Comparison of ENCODE assay signal across 9 cellular contexts in genomic region chr19:1861599-1862031, GRCh38. TPM values are rescaled to one million over a fixed set of nuclear protein-coding genes. Genes with fewer than 3 reads are reported as not detected.
A peak's percentile ranks its signal among the peaks of the same experiment; 100 is the strongest.
DNase-seq lines count a peak whose midpoint lies in the region; ATAC-seq, FAIRE-seq and TF ChIP-seq lines count a peak whose summit lies in the region.
"Had no signal": no experiment of that assay in that cellular context is flagged by ENCODE, and none has a peak within 500 bp of the region (broad histone marks: within the 10 kb centered on the region; RNA-seq: fewer than 3 reads in every experiment).

No MANE protein-coding gene starts in this region.

- no TSS peak for BruUV-seq in OCI-LY7 (replicated peaks; lab: Mats Ljungman, UMichigan)
- BruUV-seq in endothelial cell of umbilical vein (replicated peaks; lab: Mats Ljungman, UMichigan), result no TSS peak

- H2AFZ ChIP-seq in OCI-LY7 (ENCODE audit: low read length) (no peak overlapping the region), endothelial cell of umbilical vein (ENCODE audit: low read depth, low read length) (no peak overlapping the region)

- H3K9me2 ChIP-seq in DOHH2 (replicated peaks; ENCODE audit: control insufficient read depth, low read length), result no peaks in the 10 kb centered on the region
- H3K9me2 ChIP-seq in OCI-LY7 (ENCODE audit: insufficient read depth, low read length), result no peaks in the 10 kb centered on the region

- H3K4me3 ChIP-seq in DOHH2 (ENCODE audit: low read length) (peak overlapping the region; percentile 80), OCI-LY7 (ENCODE audit: low read depth, low read length, poor library complexity, severe bottlenecking) (peak overlapping the region; percentile 97), endothelial cell of umbilical vein (replicated peaks in 1 of 3; ENCODE audit: insufficient read depth in 1 of 3, low read depth in 1 of 3, low read length in 3 of 3) (peak overlapping the region; percentile 78 to 99 (median 85)), pancreas (peak overlapping the region; percentile 37 to 75 (median 56))

- ATAC-seq in pancreas, result no peak

- TF ChIP-seq CTCF in DOHH2 (IDR thresholded peaks at IDR 0.05; ENCODE audit: low read depth, low read length, poor library complexity, severe bottlenecking), result no peak
- no peak for TF ChIP-seq CTCF in OCI-LY7 (conservative IDR thresholded peaks at IDR 0.05; ENCODE audit: low read length)
- no peak for TF ChIP-seq CTCF in endothelial cell of umbilical vein (IDR thresholded peaks at IDR 0.05; ENCODE audit: extremely low read depth in 1 of 2, insufficient read depth in 1 of 2, low read depth in 1 of 2, low read length in 2 of 2)
- no peak for TF ChIP-seq CTCF in pancreas (IDR thresholded peaks at IDR 0.05)

- H3K9me1 ChIP-seq in endothelial cell of umbilical vein (replicated peaks; ENCODE audit: control insufficient read depth, extremely low read depth, insufficient read depth, low read length), result no peaks in the 10 kb centered on the region

- H3K27me3 ChIP-seq in DOHH2 (ENCODE audit: control insufficient read depth, low read length) (no peaks in the 10 kb centered on the region), endothelial cell of umbilical vein (ENCODE audit: control insufficient read depth in 2 of 2, insufficient read depth in 2 of 2, low read length in 2 of 2) (no peaks in the 10 kb centered on the region), pancreas (no peaks in the 10 kb centered on the region)

- peak overlapping the region; percentile 82 for H3K9ac ChIP-seq in endothelial cell of umbilical vein (replicated peaks; ENCODE audit: extremely low read depth, insufficient read depth, low read length)

- peaks cover 71% of the 10 kb centered on the region for H3K79me2 ChIP-seq in DOHH2 (ENCODE audit: control insufficient read depth, low read length)
- peaks cover 55% of the 10 kb centered on the region for H3K79me2 ChIP-seq in OCI-LY7 (ENCODE audit: insufficient read depth, low read depth, low read length)
- peaks cover 62% of the 10 kb centered on the region for H3K79me2 ChIP-seq in endothelial cell of umbilical vein (ENCODE audit: control insufficient read depth, insufficient read depth, low read length)

- 0 out of 2 replicates have a peak, but pooled peaks cover 3% of the 10 kb centered on the region for H4K20me1 ChIP-seq in DOHH2 (ENCODE audit: control insufficient read depth, insufficient read depth, low read depth, low read length)
- H4K20me1 ChIP-seq in OCI-LY7 (ENCODE audit: insufficient read depth, low read length), result peaks cover 23% of the 10 kb centered on the region
- no peaks in the 10 kb centered on the region for H4K20me1 ChIP-seq in endothelial cell of umbilical vein (replicated peaks; ENCODE audit: control insufficient read depth, extremely low read depth, insufficient read depth, low read length)

- H3K4me1 ChIP-seq in DOHH2 (ENCODE audit: control insufficient read depth, low read length) (peaks cover 65% of the 10 kb centered on the region), OCI-LY7 (ENCODE audit: insufficient read depth, low read length, poor library complexity, severe bottlenecking) (peaks cover 59% of the 10 kb centered on the region), endothelial cell of umbilical vein (ENCODE audit: control insufficient read depth, extremely low read depth, insufficient read depth, low read length) (peaks cover 35% of the 10 kb centered on the region), pancreas (peaks cover 0 to 23% (median 0%) of the 10 kb centered on the region in 3 donors)

- H3K36me3 ChIP-seq in DOHH2 (ENCODE audit: control insufficient read depth, low read length), result peaks cover 8% of the 10 kb centered on the region; the same call in 1 of the 2 replicates
- peaks cover 11% of the 10 kb centered on the region; the same call in 1 of the 2 replicates for H3K36me3 ChIP-seq in OCI-LY7 (ENCODE audit: insufficient read depth, low read length)
- no peaks in the 10 kb centered on the region for H3K36me3 ChIP-seq in endothelial cell of umbilical vein (ENCODE audit: control insufficient read depth in 2 of 2, extremely low read depth in 1 of 2, insufficient read depth in 2 of 2, low read length in 2 of 2)
- H3K36me3 ChIP-seq in pancreas, result no peaks in the 10 kb centered on the region

- H3K4me2 ChIP-seq in DOHH2 (ENCODE audit: low read length) (peak overlapping the region; percentile 83), OCI-LY7 (ENCODE audit: low read length) (peak overlapping the region; percentile 98), endothelial cell of umbilical vein (ENCODE audit: insufficient read depth, low read length) (peak overlapping the region; percentile 89)

- H3K9me3 ChIP-seq in DOHH2 (ENCODE audit: control insufficient read depth, insufficient read depth, low read length), result no peaks in the 10 kb centered on the region
- H3K9me3 ChIP-seq in OCI-LY7 (ENCODE audit: low read length), result no peaks in the 10 kb centered on the region
- H3K9me3 ChIP-seq in endothelial cell of umbilical vein (replicated peaks; ENCODE audit: control insufficient read depth, insufficient read depth, low read length), result no peaks in the 10 kb centered on the region
- no peaks in the 10 kb centered on the region for H3K9me3 ChIP-seq in pancreas

- WGBS in pancreas, 2 donors, result 70 to 74% methylated on average over 22 to 23 of the region's 23 CpGs

- TF ChIP-seq POLR2A in endothelial cell of umbilical vein (IDR thresholded peaks at IDR 0.05; ENCODE audit: low read depth, low read length) (no peak), erythroblast (IDR thresholded peaks at IDR 0.05; ENCODE audit: low read length) (no peak)

- CTCF ChIA-PET in OCI-LY7 (lab: Charles Lee; ENCODE audit: unreplicated experiment), result no interaction called here
- CTCF ChIA-PET in endothelial cell of umbilical vein (lab: Charles Lee), result no interaction called here

- intact Hi-C loops in OCI-LY7 (cut with micrococcal nuclease; ENCODE audit: unreplicated experiment) (no loop called here), endothelial cell of umbilical vein (cut with micrococcal nuclease) (no loop called here), pancreas (cut with DNase I) (no loop called here)

- peaks cover 8% of the 10 kb centered on the region; the same call in 1 of the 2 replicates for H3F3A ChIP-seq in DOHH2 (ENCODE audit: control insufficient read depth, insufficient read depth)

- DNase-seq in OCI-LY7 (ENCODE audit: low spot score) (no peak), endothelial cell of umbilical vein (ENCODE audit: low read depth, low spot score) (no peak), pancreas (peak in 2 of 6 donors; percentile 26 to 75), mucosa of gallbladder (ENCODE audit: low spot score) (no peak), erythroblast (lab: John Stamatoyannopoulos, UW) (no peak), NCI-H345 treated with DMSO at 0.1 percent for 48 hours (lab: John Stamatoyannopoulos, UW; ENCODE audit: unreplicated experiment) (no peak)
- no peak for DNase-seq in stimulated activated CD4-positive, alpha-beta T cell treated with anti-CD3 and anti-CD28 coated beads, Interleukin-4, amount 100 ng/mL, for 4 hours

- POLR2A ChIA-PET in OCI-LY7 (lab: Charles Lee) (no interaction called here), endothelial cell of umbilical vein (lab: Charles Lee) (no interaction called here)

- FAIRE-seq in endothelial cell of umbilical vein (lab: Jason Lieb, UNC), result peak; percentile 77
- no peak for FAIRE-seq in pancreas (lab: Jason Lieb, UNC)
- FAIRE-seq: colon had no signal

- dilution Hi-C loops in endothelial cell of umbilical vein (cut with MboI; ENCODE audit: extremely low pct_ligation_motif_present, low sequenced_read_pairs), result no loop called here

- H3K27ac ChIP-seq in DOHH2 (ENCODE audit: low read depth, low read length) (peak overlapping the region; percentile 37; the same call in 1 of the 2 replicates), OCI-LY7 (ENCODE audit: low read depth, low read length, poor library complexity, severe bottlenecking) (peak overlapping the region; percentile 68), endothelial cell of umbilical vein (ENCODE audit: insufficient read depth, low read depth, low read length) (peak overlapping the region; percentile 4), pancreas (no peak overlapping the region)

RNA-seq across cellular contexts. Expression of gene KLF16, which starts 1.8 kb away (rescaled TPM):
- 9.4 and 9.6 TPM in 2 replicates for total RNA-seq in OCI-LY7 (2014; rRNA removed; shearing (Covaris generic))
- total RNA-seq in OCI-LY7 (2022) (39.1 and 44.4 TPM in 2 replicates), endothelial cell of umbilical vein (36.6 and 38.0 TPM in 2 replicates), pancreas (10 to 100 TPM in 1 of 6 donors, 1 to 10 TPM in 5; 4.3 to 10.4 (median 7.9) TPM), mucosa of gallbladder (23.2 TPM)
- polyA plus RNA-seq in endothelial cell of umbilical vein (11.6 and 22.6 TPM in 2 replicates), pancreas (1 to 10 TPM; 5.1 to 8.2 TPM)
- polyA plus RNA-seq in endothelial cell of umbilical vein (2011; cell fraction: cytosol; rRNA removed), result 6.0 and 10.4 TPM in 2 replicates
- 4.4 and 4.6 TPM in 2 replicates for polyA plus RNA-seq in endothelial cell of umbilical vein (2011; cell fraction: nucleus; rRNA removed)
- polyA plus RNA-seq in endothelial cell of umbilical vein (2012), result 12.1 and 19.5 TPM in 2 replicates
- polyA minus RNA-seq in endothelial cell of umbilical vein, result 3.1 and 3.2 TPM in 2 replicates
- 19.7 TPM for polyA minus RNA-seq in endothelial cell of umbilical vein (2011; cell fraction: cytosol; rRNA and poly(A)+ RNA removed)
- 2.0 and 3.2 TPM in 2 replicates for polyA minus RNA-seq in endothelial cell of umbilical vein (2011; cell fraction: nucleus; rRNA and poly(A)+ RNA removed)

RNA-seq across cellular contexts. Expression of gene REXO1, which starts 13.3 kb away (rescaled TPM):
- 13.9 and 24.0 TPM in 2 replicates for total RNA-seq in OCI-LY7 (2014; rRNA removed; shearing (Covaris generic))
- total RNA-seq in OCI-LY7 (2022) (52.8 and 54.9 TPM in 2 replicates), endothelial cell of umbilical vein (41.1 and 44.6 TPM in 2 replicates), pancreas (10 to 100 TPM; 10.5 to 16.6 (median 15.1) TPM), mucosa of gallbladder (39.2 TPM)
- polyA plus RNA-seq in endothelial cell of umbilical vein (56.9 and 88.8 TPM in 2 replicates), pancreas (10 to 100 TPM; 29.5 to 42.2 TPM)
- 18.9 and 26.1 TPM in 2 replicates for polyA plus RNA-seq in endothelial cell of umbilical vein (2011; cell fraction: cytosol; rRNA removed)
- polyA plus RNA-seq in endothelial cell of umbilical vein (2011; cell fraction: nucleus; rRNA removed), result 112 and 117 TPM in 2 replicates
- polyA plus RNA-seq in endothelial cell of umbilical vein (2012), result 23.1 and 32.6 TPM in 2 replicates
- 13.5 and 14.6 TPM in 2 replicates for polyA minus RNA-seq in endothelial cell of umbilical vein
- polyA minus RNA-seq in endothelial cell of umbilical vein (2011; cell fraction: cytosol; rRNA and poly(A)+ RNA removed), result 18.6 TPM
- polyA minus RNA-seq in endothelial cell of umbilical vein (2011; cell fraction: nucleus; rRNA and poly(A)+ RNA removed), result 13.1 and 32.2 TPM in 2 replicates

RNA-seq across cellular contexts. Expression of gene ABHD17A, which starts 23.7 kb away (rescaled TPM):
- total RNA-seq in OCI-LY7 (2014; rRNA removed; shearing (Covaris generic)), result 98.7 and 130 TPM in 2 replicates
- total RNA-seq in OCI-LY7 (2022) (64.2 and 71.3 TPM in 2 replicates), endothelial cell of umbilical vein (89.8 and 97.0 TPM in 2 replicates), pancreas (10 to 100 TPM; 21.1 to 30.8 (median 24.4) TPM), mucosa of gallbladder (85.2 TPM)
- polyA plus RNA-seq in endothelial cell of umbilical vein (143 and 179 TPM in 2 replicates), pancreas (10 to 100 TPM; 62.4 to 71.0 TPM)
- polyA plus RNA-seq in endothelial cell of umbilical vein (2011; cell fraction: cytosol; rRNA removed), result 38.4 and 71.7 TPM in 2 replicates
- polyA plus RNA-seq in endothelial cell of umbilical vein (2011; cell fraction: nucleus; rRNA removed), result 76.9 and 77.9 TPM in 2 replicates
- polyA plus RNA-seq in endothelial cell of umbilical vein (2012), result 29.4 and 57.3 TPM in 2 replicates
- polyA minus RNA-seq in endothelial cell of umbilical vein, result 41.1 and 52.8 TPM in 2 replicates
- 28.8 TPM for polyA minus RNA-seq in endothelial cell of umbilical vein (2011; cell fraction: cytosol; rRNA and poly(A)+ RNA removed)
- polyA minus RNA-seq in endothelial cell of umbilical vein (2011; cell fraction: nucleus; rRNA and poly(A)+ RNA removed), result 11.6 and 18.8 TPM in 2 replicates

RNA-seq across cellular contexts. Expression of gene ADAT3, which starts 43.6 kb away (rescaled TPM):
- 5.6 and 7.9 TPM in 2 replicates for total RNA-seq in OCI-LY7 (2014; rRNA removed; shearing (Covaris generic))
- total RNA-seq in OCI-LY7 (2022), result 13.1 and 16.4 TPM in 2 replicates
- 8.0 and 11.7 TPM in 2 replicates for total RNA-seq in endothelial cell of umbilical vein
- polyA plus RNA-seq in endothelial cell of umbilical vein, result 5.7 and 8.6 TPM in 2 replicates
- 1.1 and 2.6 TPM in 2 replicates for polyA plus RNA-seq in endothelial cell of umbilical vein (2011; cell fraction: cytosol; rRNA removed)
- polyA plus RNA-seq in endothelial cell of umbilical vein (2011; cell fraction: nucleus; rRNA removed), result 3.4 and 3.8 TPM in 2 replicates
- 1.7 and 2.9 TPM in 2 replicates for polyA plus RNA-seq in endothelial cell of umbilical vein (2012)
- polyA minus RNA-seq in endothelial cell of umbilical vein, result 2.0 and 3.3 TPM in 2 replicates
- 5.0 TPM for polyA minus RNA-seq in endothelial cell of umbilical vein (2011; cell fraction: cytosol; rRNA and poly(A)+ RNA removed)
- 2.8 and 7.1 TPM in 2 replicates for polyA minus RNA-seq in endothelial cell of umbilical vein (2011; cell fraction: nucleus; rRNA and poly(A)+ RNA removed)
- 1 to 10 TPM; 2.0 to 6.5 (median 4.5) TPM for total RNA-seq in pancreas
- polyA plus RNA-seq in pancreas, result 10 to 100 TPM in 1 of 2 donors, 1 to 10 TPM in 1; 5.2 to 10.1 TPM
- 10.6 TPM for total RNA-seq in mucosa of gallbladder

RNA-seq across cellular contexts. Expression of gene SCAMP4, which starts 43.6 kb away (rescaled TPM):
- 13.4 and 21.3 TPM in 2 replicates for total RNA-seq in OCI-LY7 (2014; rRNA removed; shearing (Covaris generic))
- total RNA-seq in OCI-LY7 (2022) (46.4 and 49.9 TPM in 2 replicates), endothelial cell of umbilical vein (68.2 and 72.2 TPM in 2 replicates), pancreas (10 to 100 TPM; 23.0 to 52.2 (median 30.7) TPM), mucosa of gallbladder (89.3 TPM)
- polyA plus RNA-seq in endothelial cell of umbilical vein (24.4 and 29.6 TPM in 2 replicates), pancreas (10 to 100 TPM; 40.8 to 49.3 TPM)
- 16.1 and 22.8 TPM in 2 replicates for polyA plus RNA-seq in endothelial cell of umbilical vein (2011; cell fraction: cytosol; rRNA removed)
- 33.4 and 36.5 TPM in 2 replicates for polyA plus RNA-seq in endothelial cell of umbilical vein (2011; cell fraction: nucleus; rRNA removed)
- 28.5 and 51.3 TPM in 2 replicates for polyA plus RNA-seq in endothelial cell of umbilical vein (2012)
- 23.8 and 26.8 TPM in 2 replicates for polyA minus RNA-seq in endothelial cell of umbilical vein
- polyA minus RNA-seq in endothelial cell of umbilical vein (2011; cell fraction: cytosol; rRNA and poly(A)+ RNA removed), result 29.4 TPM
- polyA minus RNA-seq in endothelial cell of umbilical vein (2011; cell fraction: nucleus; rRNA and poly(A)+ RNA removed), result 16.2 and 22.0 TPM in 2 replicates

Comparison
In these comparisons a context has a peak if more than half of its experiments do, and no peak if none do; other contexts are left out.
1. H3K27ac ChIP-seq: peak in DOHH2 (single experiment), OCI-LY7 (single experiment) and endothelial cell of umbilical vein (single experiment); none in pancreas (0 of 4).
2. Peak in every context shown above with its lines, with median percentiles within 50 percentile points of each other: H3K4me2 ChIP-seq and H3K4me3 ChIP-seq.